In genomic region chr6:135426833-135427232, GRCh38 we compare ENCODE assay signal across 31 cellular contexts.
"Had no signal": no experiment of that assay in that cellular context is flagged by ENCODE, and none has a peak within 500 bp of the region (broad histone marks: within the 10 kb centered on the region; RNA-seq: fewer than 3 reads in every experiment).

No MANE protein-coding gene starts in this region.

- DNase-seq: naive B cell; naive thymus-derived CD8-positive, alpha-beta T cell; nephron progenitor cell; occipital lobe; ovary; posterior cingulate gyrus; psoas muscle; right cardiac atrium; stimulated activated CD4-positive, alpha-beta T cell treated with anti-CD3 and anti-CD28 coated beads, Interleukin-15, amount 100 ng/mL, for 24 hours; stimulated activated CD4-positive, alpha-beta T cell treated with anti-CD3 and anti-CD28 coated beads, Interleukin-2, amount 100 ng/mL, for 24 hours; stimulated activated CD4-positive, alpha-beta T cell treated with anti-CD3 and anti-CD28 coated beads, Interleukin-2, amount 100 ng/mL, for 48 hours; stimulated activated CD4-positive, alpha-beta T cell treated with anti-CD3 and anti-CD28 coated beads, Interleukin-4, amount 100 ng/mL, for 24 hours; stimulated activated naive B cell treated with anti-CD40 and anti-IgM and Interleukin-4, amounts not matched to agents 10 μg/mL and 1 μg/mL and 100 μg/mL, for 72 hours; stimulated activated naive CD4-positive, alpha-beta T cell treated with Interleukin-2 at 50 U/mL for 16 hours; stomach; thyroid gland; trophoblast cell; upper lobe of left lung had no signal

- H3K9me3 Mint-ChIP-seq: naive B cell; naive thymus-derived CD8-positive, alpha-beta T cell; natural killer cell treated with Interleukin-12 subunit alpha and Interleukin-12 subunit beta and Interleukin-15 and Interleukin-18, amount 100 ng/mL, for 72 hours; nephron progenitor cell; neural crest cell; stimulated activated effector memory CD8-positive, alpha-beta T cell treated with anti-CD3 and anti-CD28 coated beads, Interleukin-12 subunit alpha, Interleukin-12 subunit beta, amount 100 ng/mL, for 72 hours; stimulated activated naive B cell treated with anti-CD40 and anti-IgM and Interleukin-4, amounts not matched to agents 10 μg/mL and 1 μg/mL and 100 μg/mL, for 72 hours; stimulated activated naive CD8-positive, alpha-beta T cell treated with anti-CD3 and anti-CD28 coated beads, Interleukin-15, Interleukin-2, amounts not matched to agents 100 ng/mL and 50 ng/mL, for 24 hours had no signal

- FAIRE-seq: urothelium cell line had no signal

- H3K79me2 ChIP-seq: parathyroid adenoma had no signal

- H3K27ac Mint-ChIP-seq: naive B cell; naive thymus-derived CD8-positive, alpha-beta T cell; natural killer cell treated with Interleukin-12 subunit alpha and Interleukin-12 subunit beta and Interleukin-15 and Interleukin-18, amount 100 ng/mL, for 72 hours; nephron progenitor cell; progenitor cell of endocrine pancreas; stimulated activated effector memory CD8-positive, alpha-beta T cell treated with anti-CD3 and anti-CD28 coated beads, Interleukin-12 subunit alpha, Interleukin-12 subunit beta, amount 100 ng/mL, for 72 hours; stimulated activated naive B cell treated with anti-CD40 and anti-IgM and Interleukin-4, amounts not matched to agents 10 μg/mL and 1 μg/mL and 100 μg/mL, for 72 hours; stimulated activated naive CD8-positive, alpha-beta T cell treated with anti-CD3 and anti-CD28 coated beads, Interleukin-15, Interleukin-2, amounts not matched to agents 100 ng/mL and 50 ng/mL, for 24 hours had no signal

- H3K36me3 Mint-ChIP-seq: naive B cell; natural killer cell treated with Interleukin-12 subunit alpha and Interleukin-12 subunit beta and Interleukin-15 and Interleukin-18, amount 100 ng/mL, for 72 hours had no signal

- H2AFZ ChIP-seq: parathyroid adenoma had no signal

- H3K9me3 ChIP-seq: neutrophil, ovary, psoas muscle, stomach, thoracic aorta, thyroid gland, tibial nerve, upper lobe of left lung, vagina had no signal

- H3K4me1 Mint-ChIP-seq: naive B cell, nephron progenitor cell, neural crest cell had no signal

- H3K4me3 ChIP-seq: ovary, psoas muscle, skin epidermis, stomach, thoracic aorta, thyroid gland, tibial nerve, upper lobe of left lung, vagina had no signal

- H3K9ac ChIP-seq: parathyroid adenoma had no signal

- H3K27me3 ChIP-seq: neutrophil, ovary, stomach, thyroid gland, tibial nerve, upper lobe of left lung, vagina had no signal

- H3K27ac ChIP-seq: neutrophil, ovary, parathyroid adenoma, psoas muscle, skin epidermis, stomach, thoracic aorta, thyroid gland, tibial nerve, upper lobe of left lung, vagina had no signal

- H3K27me3 Mint-ChIP-seq: naive B cell; naive thymus-derived CD8-positive, alpha-beta T cell; natural killer cell treated with Interleukin-12 subunit alpha and Interleukin-12 subunit beta and Interleukin-15 and Interleukin-18, amount 100 ng/mL, for 72 hours; progenitor cell of endocrine pancreas; stimulated activated naive B cell treated with anti-CD40 and anti-IgM and Interleukin-4, amounts not matched to agents 10 μg/mL and 1 μg/mL and 100 μg/mL, for 72 hours; stimulated activated naive CD8-positive, alpha-beta T cell treated with anti-CD3 and anti-CD28 coated beads, Interleukin-15, Interleukin-2, amounts not matched to agents 100 ng/mL and 50 ng/mL, for 24 hours had no signal

- H3K4me1 ChIP-seq: parathyroid adenoma, psoas muscle, thyroid gland, tibial nerve, upper lobe of left lung, vagina had no signal

- H3K4me3 Mint-ChIP-seq: naive B cell; naive thymus-derived CD8-positive, alpha-beta T cell; natural killer cell treated with Interleukin-12 subunit alpha and Interleukin-12 subunit beta and Interleukin-15 and Interleukin-18, amount 100 ng/mL, for 72 hours; nephron progenitor cell; neural crest cell; stimulated activated effector memory CD8-positive, alpha-beta T cell treated with anti-CD3 and anti-CD28 coated beads, Interleukin-12 subunit alpha, Interleukin-12 subunit beta, amount 100 ng/mL, for 72 hours; stimulated activated naive B cell treated with anti-CD40 and anti-IgM and Interleukin-4, amounts not matched to agents 10 μg/mL and 1 μg/mL and 100 μg/mL, for 72 hours; stimulated activated naive CD8-positive, alpha-beta T cell treated with anti-CD3 and anti-CD28 coated beads, Interleukin-15, Interleukin-2, amounts not matched to agents 100 ng/mL and 50 ng/mL, for 24 hours had no signal

- H3K36me3 ChIP-seq: neutrophil, ovary, thoracic aorta, thyroid gland, tibial nerve had no signal

- ATAC-seq: naive thymus-derived CD8-positive, alpha-beta T cell; natural killer cell treated with Interleukin-12 subunit alpha and Interleukin-12 subunit beta and Interleukin-15 and Interleukin-18, amount 100 ng/mL, for 72 hours; psoas muscle; right cardiac atrium; sciatic nerve; stimulated activated effector memory CD8-positive, alpha-beta T cell treated with anti-CD3 and anti-CD28 coated beads, Interleukin-12 subunit alpha, Interleukin-12 subunit beta, amount 100 ng/mL, for 72 hours; stimulated activated naive B cell treated with anti-CD40 and anti-IgM and Interleukin-4, amounts not matched to agents 10 μg/mL and 1 μg/mL and 100 μg/mL, for 72 hours had no signal
